In genomic region chr4:2822461-2823300, GRCh38 we compare ENCODE assay signal across 25 cellular contexts. TPM values are rescaled to one million over a fixed set of nuclear protein-coding genes. Genes with fewer than 3 reads are reported as not detected.
DNase-seq lines count a peak whose midpoint lies in the region; ATAC-seq, FAIRE-seq and TF ChIP-seq lines count a peak whose summit lies in the region.
"Had no signal": no experiment of that assay in that cellular context is flagged by ENCODE, and none has a peak within 500 bp of the region (broad histone marks: within the 10 kb centered on the region; RNA-seq: fewer than 3 reads in every experiment).

No MANE protein-coding gene starts in this region.

- ATAC-seq in activated naive CD8-positive, alpha-beta T cell treated with anti-CD3 and anti-CD28 coated beads, Interleukin-2, amount 10 ng/mL, durations not matched to agents 7 days and 5 days (ENCODE audit: low read depth) = no peak
- no peak for ATAC-seq in activated naive CD8-positive, alpha-beta T cell treated with anti-CD3 and anti-CD28 coated beads, Interleukin-2, amount 50 U/mL, for 24 hours
- ATAC-seq in mucosa of descending colon (no peak), upper lobe of right lung (no peak), GM18858 (IDR thresholded peaks at IDR 0.05; ENCODE audit: unreplicated experiment) (no peak)
- ATAC-seq: activated CD4-positive, CD25-positive, alpha-beta regulatory T cell treated with anti-CD3 and anti-CD28 coated beads, Interleukin-2, amount 50 U/mL, for 24 hours had no signal

- H3K27me3 Mint-ChIP-seq in activated naive CD8-positive, alpha-beta T cell treated with anti-CD3 and anti-CD28 coated beads, Interleukin-2, amount 10 ng/mL, durations not matched to agents 7 days and 5 days = no peaks in the 10 kb centered on the region
- no peaks in the 10 kb centered on the region for H3K27me3 Mint-ChIP-seq in activated naive CD8-positive, alpha-beta T cell treated with anti-CD3 and anti-CD28 coated beads, Interleukin-2, amount 50 U/mL, for 24 hours
- H3K27me3 Mint-ChIP-seq: activated naive CD8-positive, alpha-beta T cell treated with anti-CD3 and anti-CD28 coated beads for 36 hours had no signal

- no peak overlapping the region for H3K27ac ChIP-seq in upper lobe of right lung
- H3K27ac ChIP-seq: Peyer's patch, prostate gland, stomach had no signal

- no peak overlapping the region for H3K27ac Mint-ChIP-seq in activated naive CD8-positive, alpha-beta T cell treated with anti-CD3 and anti-CD28 coated beads, Interleukin-2, amount 10 ng/mL, durations not matched to agents 7 days and 5 days
- H3K27ac Mint-ChIP-seq in activated naive CD8-positive, alpha-beta T cell treated with anti-CD3 and anti-CD28 coated beads, Interleukin-2, amount 50 U/mL, for 24 hours = no peak overlapping the region
- H3K27ac Mint-ChIP-seq: activated naive CD8-positive, alpha-beta T cell treated with anti-CD3 and anti-CD28 coated beads for 36 hours had no signal

- DNase-seq in activated naive CD8-positive, alpha-beta T cell treated with anti-CD3 and anti-CD28 coated beads, Interleukin-2, amount 10 ng/mL, durations not matched to agents 7 days and 5 days = peak; percentile 27
- DNase-seq in activated naive CD8-positive, alpha-beta T cell treated with anti-CD3 and anti-CD28 coated beads, Interleukin-2, amount 50 U/mL, for 24 hours = no peak
- DNase-seq in cardiac septum (ENCODE audit: low spot score) (peak; percentile 55), mucosa of descending colon (peak in 2 of 3 donors; percentile 22 to 46), upper lobe of right lung (peak; percentile 61), frontal cortex (ENCODE audit: low spot score in 2 of 2) (no peak), NCI-H1436 (lab: John Stamatoyannopoulos, UW) (no peak)
- DNase-seq: activated CD4-positive, alpha-beta T cell treated with anti-CD3 and anti-CD28 coated beads, Interleukin-2, amount 50 U/mL, for 48 hours; activated naive CD8-positive, alpha-beta T cell treated with anti-CD3 and anti-CD28 coated beads for 36 hours; central memory CD4-positive, alpha-beta T cell; DMS53; GDM1; H7; mammary epithelial cell; NCI-H1105 treated with DMSO at 0.1 percent for 48 hours; NCI-H2029 treated with DMSO at 0.1 percent for 48 hours; NCI-H526 treated with DMSO at 0.1 percent for 48 hours; stomach had no signal

- H3K4me3 ChIP-seq in mucosa of descending colon = no peak overlapping the region
- H3K4me3 ChIP-seq in upper lobe of right lung = no peak overlapping the region
- H3K4me3 ChIP-seq: Peyer's patch, prostate gland, stomach, tibial nerve had no signal

- H3K4me3 Mint-ChIP-seq in activated naive CD8-positive, alpha-beta T cell treated with anti-CD3 and anti-CD28 coated beads, Interleukin-2, amount 10 ng/mL, durations not matched to agents 7 days and 5 days = no peak overlapping the region
- no peak overlapping the region for H3K4me3 Mint-ChIP-seq in activated naive CD8-positive, alpha-beta T cell treated with anti-CD3 and anti-CD28 coated beads, Interleukin-2, amount 50 U/mL, for 24 hours
- H3K4me3 Mint-ChIP-seq: activated naive CD8-positive, alpha-beta T cell treated with anti-CD3 and anti-CD28 coated beads for 36 hours had no signal

- H3K4me1 Mint-ChIP-seq in activated naive CD8-positive, alpha-beta T cell treated with anti-CD3 and anti-CD28 coated beads, Interleukin-2, amount 10 ng/mL, durations not matched to agents 7 days and 5 days = peaks cover 12% of the 10 kb centered on the region
- peaks cover 12% of the 10 kb centered on the region for H3K4me1 Mint-ChIP-seq in activated naive CD8-positive, alpha-beta T cell treated with anti-CD3 and anti-CD28 coated beads, Interleukin-2, amount 50 U/mL, for 24 hours

- H3K36me3 Mint-ChIP-seq in activated naive CD8-positive, alpha-beta T cell treated with anti-CD3 and anti-CD28 coated beads, Interleukin-2, amount 10 ng/mL, durations not matched to agents 7 days and 5 days = peaks cover 18% of the 10 kb centered on the region
- H3K36me3 Mint-ChIP-seq in activated naive CD8-positive, alpha-beta T cell treated with anti-CD3 and anti-CD28 coated beads, Interleukin-2, amount 50 U/mL, for 24 hours (ENCODE audit: low read depth) = peaks cover 30% of the 10 kb centered on the region

- no peak for TF ChIP-seq CTCF in mucosa of descending colon (IDR thresholded peaks at IDR 0.05)
- no peak for TF ChIP-seq CTCF in upper lobe of right lung (IDR thresholded peaks at IDR 0.05)

- FAIRE-seq in frontal cortex (lab: Jason Lieb, UNC) = no peak
- FAIRE-seq: A204.1, GM19239 had no signal

- no peaks in the 10 kb centered on the region for H3K9me3 Mint-ChIP-seq in activated naive CD8-positive, alpha-beta T cell treated with anti-CD3 and anti-CD28 coated beads, Interleukin-2, amount 10 ng/mL, durations not matched to agents 7 days and 5 days
- no peaks in the 10 kb centered on the region for H3K9me3 Mint-ChIP-seq in activated naive CD8-positive, alpha-beta T cell treated with anti-CD3 and anti-CD28 coated beads, Interleukin-2, amount 50 U/mL, for 24 hours
- H3K9me3 Mint-ChIP-seq: activated naive CD8-positive, alpha-beta T cell treated with anti-CD3 and anti-CD28 coated beads for 36 hours had no signal

- H3K36me3 ChIP-seq in mucosa of descending colon (ENCODE audit: low read depth) (peaks cover 3% of the 10 kb centered on the region), upper lobe of right lung (peaks cover 62% of the 10 kb centered on the region)
- H3K36me3 ChIP-seq: prostate gland had no signal

- H3K4me1 ChIP-seq in mucosa of descending colon (ENCODE audit: low read depth) = peaks cover 1% of the 10 kb centered on the region
- H3K4me1 ChIP-seq in upper lobe of right lung = peaks cover 10% of the 10 kb centered on the region

- intact Hi-C loops in cardiac septum (cut with DNase I) = no loop called here
- intact Hi-C loops in mucosa of descending colon (cut with DNase I, micrococcal nuclease) = no loop called here
- intact Hi-C loops in upper lobe of right lung (cut with DNase I) = no loop called here

- POLR2A ChIA-PET in activated naive CD8-positive, alpha-beta T cell treated with anti-CD3 and anti-CD28 coated beads, Interleukin-2, amount 10 ng/mL, durations not matched to agents 7 days and 5 days (lab: Charles Lee) = no interaction called here

- no peaks in the 10 kb centered on the region for H3K27me3 ChIP-seq in upper lobe of right lung
- H3K27me3 ChIP-seq: Peyer's patch, stomach, tibial nerve had no signal

- H3K9me3 ChIP-seq in mucosa of descending colon (no peaks in the 10 kb centered on the region), upper lobe of right lung (no peaks in the 10 kb centered on the region)
- H3K9me3 ChIP-seq: Peyer's patch, prostate gland, stomach, tibial nerve had no signal

RNA-seq across cellular contexts. Expression of gene ADD1, which starts 21.0 kb away (rescaled TPM):
- 100 to 1,000 TPM; 261 to 276 TPM for total RNA-seq in activated naive CD8-positive, alpha-beta T cell treated with anti-CD3 and anti-CD28 coated beads, Interleukin-2, amount 10 ng/mL, durations not matched to agents 7 days and 5 days
- total RNA-seq in cardiac septum = 213 TPM
- total RNA-seq in mucosa of descending colon = 100 to 1,000 TPM; 201 to 373 (median 261) TPM
- 286 TPM for total RNA-seq in upper lobe of right lung
- 178 TPM for total RNA-seq in frontal cortex

RNA-seq across cellular contexts. Expression of gene SH3BP2, which starts 29.8 kb away (rescaled TPM):
- 10 to 100 TPM; 82.6 to 83.7 TPM for total RNA-seq in activated naive CD8-positive, alpha-beta T cell treated with anti-CD3 and anti-CD28 coated beads, Interleukin-2, amount 10 ng/mL, durations not matched to agents 7 days and 5 days
- 19.1 TPM for total RNA-seq in cardiac septum
- total RNA-seq in mucosa of descending colon = 10 to 100 TPM; 48.1 to 75.3 (median 73.0) TPM
- 99.0 TPM for total RNA-seq in upper lobe of right lung
- 19.6 TPM for total RNA-seq in frontal cortex

Comparison
In these comparisons a context has a peak if more than half of its experiments do, and no peak if none do; other contexts are left out.
1. DNase-seq: peak in activated naive CD8-positive, alpha-beta T cell treated with anti-CD3 and anti-CD28 coated beads, Interleukin-2, amount 10 ng/mL, durations not matched to agents 7 days and 5 days (single experiment), cardiac septum (single experiment), mucosa of descending colon (2 of 3) and upper lobe of right lung (single experiment); none in activated naive CD8-positive, alpha-beta T cell treated with anti-CD3 and anti-CD28 coated beads, Interleukin-2, amount 50 U/mL, for 24 hours (single experiment), frontal cortex (0 of 2) and NCI-H1436 (single experiment).